Comparison of ENCODE assay signal across 9 cellular contexts in genomic region chr3:111616417-111617105, GRCh38.
DNase-seq lines count a peak whose midpoint lies in the region; ATAC-seq and TF ChIP-seq lines count a peak whose summit lies in the region.
"Had no signal": no experiment of that assay in that cellular context is flagged by ENCODE, and none has a peak within 500 bp of the region (broad histone marks: within the 10 kb centered on the region; RNA-seq: fewer than 3 reads in every experiment).

No MANE protein-coding gene starts in this region.

- DNase-seq in GM13977 (ENCODE audit: low spot score) (no peak), RPMI8226 (peak; percentile 13), cerebellar nuclear complex (lab: John Stamatoyannopoulos, UW) (no peak), AML-193 (lab: John Stamatoyannopoulos, UW) (no peak), OCI-M2 (lab: John Stamatoyannopoulos, UW; ENCODE audit: unreplicated experiment) (no peak)
- peak; percentile 38 to 52 (median 49) for DNase-seq in stimulated activated CD4-positive, alpha-beta T cell treated with anti-CD3 and anti-CD28 coated beads, TNF-alpha, amount 100 ng/mL, for 4 hours (ENCODE audit: low read depth in 3 of 3)

- H3K4me3 Mint-ChIP-seq in activated naive CD8-positive, alpha-beta T cell = peak overlapping the region; percentile 61

- peak overlapping the region; percentile 93 for H3K27ac Mint-ChIP-seq in activated naive CD8-positive, alpha-beta T cell

- in situ Hi-C loops in GM13977 (cut with MboI; ENCODE audit: low pct_unique_long_range_greater_than_20kb, low sequenced_read_pairs, unreplicated experiment) = no loop called here

- ATAC-seq in HG02642 (IDR thresholded peaks at IDR 0.05; ENCODE audit: poor library complexity, unreplicated experiment) = peak; percentile 90
- ATAC-seq: Panc1 had no signal

- H3K36me3 Mint-ChIP-seq in activated naive CD8-positive, alpha-beta T cell = peaks cover 24% of the 10 kb centered on the region

- peaks cover 4% of the 10 kb centered on the region for H3K9me3 Mint-ChIP-seq in activated naive CD8-positive, alpha-beta T cell (ENCODE audit: low read depth)

- TF ChIP-seq CTCF in GM13977 (IDR thresholded peaks at IDR 0.05; ENCODE audit: extremely low read depth, insufficient read depth, missing control alignments) = peak; percentile 41

- H3K27me3 Mint-ChIP-seq in activated naive CD8-positive, alpha-beta T cell = no peaks in the 10 kb centered on the region

- H3K4me1 Mint-ChIP-seq in activated naive CD8-positive, alpha-beta T cell (ENCODE audit: low read depth) = peaks cover 82% of the 10 kb centered on the region

Comparison
In these comparisons a context has a peak if more than half of its experiments do, and no peak if none do; other contexts are left out.
1. DNase-seq: peak in RPMI8226 (single experiment) and stimulated activated CD4-positive, alpha-beta T cell treated with anti-CD3 and anti-CD28 coated beads, TNF-alpha, amount 100 ng/mL, for 4 hours (3 of 3); none in GM13977 (single experiment), cerebellar nuclear complex (0 of 2), AML-193 (0 of 2) and OCI-M2 (single experiment).